In the genomic region with DNA sequence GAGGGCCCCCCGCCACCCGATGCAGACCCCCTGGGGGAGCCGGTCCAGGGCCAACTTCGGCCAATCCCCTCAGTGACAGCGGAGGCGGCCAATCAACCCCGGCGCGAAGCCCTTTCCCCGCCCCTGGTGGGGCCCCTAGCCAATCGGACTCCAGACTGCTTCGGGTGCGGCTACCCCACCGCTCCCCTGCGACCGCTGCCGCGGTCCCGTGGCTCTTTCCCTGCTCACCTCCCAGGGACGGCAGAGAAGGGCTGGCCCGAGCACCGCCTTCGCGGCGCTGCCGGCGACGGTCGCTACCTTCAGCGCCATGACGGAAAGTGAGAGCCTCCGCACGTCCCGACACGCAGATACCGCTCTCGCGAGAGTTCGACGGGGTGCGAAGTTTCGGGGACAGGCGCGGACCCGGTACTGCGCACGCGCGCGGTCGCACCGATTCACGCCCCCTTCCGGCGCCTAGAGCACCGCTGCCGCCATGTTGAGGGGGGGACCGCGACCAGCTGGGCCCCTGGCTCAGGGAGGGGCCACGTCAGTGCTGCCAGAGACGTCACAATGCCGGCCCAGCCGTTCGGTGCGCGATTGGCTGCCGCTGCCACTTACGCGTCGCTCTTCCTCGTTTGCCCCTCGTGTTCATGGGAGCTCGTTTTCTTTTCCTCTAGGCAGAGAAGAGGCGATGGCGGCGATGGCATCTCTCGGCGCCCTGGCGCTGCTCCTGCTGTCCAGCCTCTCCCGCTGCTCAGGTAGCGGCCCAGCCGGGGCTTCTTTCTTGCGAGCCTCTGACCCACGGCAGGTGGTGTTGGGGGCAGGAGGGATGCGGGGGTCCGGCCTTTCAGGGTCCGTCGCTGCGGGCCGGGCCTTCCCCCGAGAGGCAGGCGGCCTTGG, we compare ENCODE assay signal across 8 cellular contexts. TPM values are rescaled to one million over a fixed set of nuclear protein-coding genes. Genes with fewer than 3 reads are reported as not detected.
DNase-seq lines count a peak whose midpoint lies in the region; ATAC-seq lines count a peak whose summit lies in the region.

A gene (minus strand): TSS at position 358 of the 879 bp plus-strand sequence. CDS start 49 bp downstream, at position 309.
A gene (plus strand): TSS at position 651 of the 879 bp plus-strand sequence. CDS start 20 bp downstream, at position 671.

- H3K27ac ChIP-seq in CD8-positive, alpha-beta memory T cell (ENCODE audit: low read depth, low read length): peak within 1 kb of the TSS; percentile 90
- peak within 1 kb of the TSS; percentile 90 for H3K27ac ChIP-seq in effector memory CD4-positive, alpha-beta T cell (ENCODE audit: insufficient read depth, low read length, poor library complexity, severe bottlenecking)

- H3K4me1 Mint-ChIP-seq in CD8-positive, alpha-beta memory T cell: peaks cover 26 to 35% (median 30%) of the 10 kb centered on the region in 3 donors

- H3K36me3 Mint-ChIP-seq in CD8-positive, alpha-beta memory T cell: peaks cover 0 to 50% (median 0%) of the 10 kb centered on the region in 3 donors

- DNase-seq in CD8-positive, alpha-beta memory T cell: peak; percentile 86 to 97 (median 94)
- DNase-seq in HS-5 (ENCODE audit: low read depth) (peak; percentile 72), lung microvascular endothelial cell (ENCODE audit: low read depth in 2 of 2) (peak; percentile 96 to 97)
- peak; percentile 85 for DNase-seq in NK-92 treated with Interleukin-12 subunit alpha and Interleukin-12 subunit beta, amount 100 ng/mL, for 24 hours (lab: John Stamatoyannopoulos, UW)
- peak; percentile 89 to 90 (median 90) for DNase-seq in effector memory CD4-positive, alpha-beta T cell
- peak; percentile 77 to 89 (median 88) for DNase-seq in stimulated activated CD4-positive, alpha-beta T cell treated with anti-CD3 and anti-CD28 coated beads, TNF-alpha, amount 100 ng/mL, for 48 hours (ENCODE audit: low read depth in 3 of 3)

- peak; percentile 79 for ATAC-seq in GM19468 (IDR thresholded peaks at IDR 0.05; ENCODE audit: extremely low read depth, unreplicated experiment)

- H3K4me3 ChIP-seq in CD8-positive, alpha-beta memory T cell (ENCODE audit: low read length): peak within 1 kb of the TSS; percentile 66
- H3K4me3 ChIP-seq in effector memory CD4-positive, alpha-beta T cell (ENCODE audit: insufficient read depth, low read depth, low read length, poor library complexity, severe bottlenecking): peak within 1 kb of the TSS; percentile 78

- no peaks in the 10 kb centered on the region for H3K27me3 ChIP-seq in CD8-positive, alpha-beta memory T cell (ENCODE audit: insufficient read depth, low read length, poor library complexity, severe bottlenecking)
- no peaks in the 10 kb centered on the region for H3K27me3 ChIP-seq in effector memory CD4-positive, alpha-beta T cell (replicated peaks; ENCODE audit: control insufficient read depth, insufficient read depth, low read length, poor library complexity, severe bottlenecking)

- H3K9me3 Mint-ChIP-seq in CD8-positive, alpha-beta memory T cell: no peaks in the 10 kb centered on the region

- H3K27me3 Mint-ChIP-seq in CD8-positive, alpha-beta memory T cell: peaks cover 0 to 7% of the 10 kb centered on the region in 2 donors

- CTCF ChIA-PET in CD8-positive, alpha-beta memory T cell (lab: Charles Lee): interaction anchor here (0.9 to 1.8 kb wide), 2 partner anchors 131 to 154 kb away, joined by 3 to 7 read pairs; a partner anchor contains a TSS
- CTCF ChIA-PET in activated CD8-positive, alpha-beta memory T cell treated with anti-CD3 and anti-CD28 coated beads for 36 hours (lab: Charles Lee): no interaction called here

- H3K4me1 ChIP-seq in CD8-positive, alpha-beta memory T cell (ENCODE audit: insufficient read depth, low read length): peaks cover 20% of the 10 kb centered on the region
- H3K4me1 ChIP-seq in effector memory CD4-positive, alpha-beta T cell (ENCODE audit: control insufficient read depth, insufficient read depth, low read length, poor library complexity, severe bottlenecking): peaks cover 18% of the 10 kb centered on the region

- peak within 1 kb of the TSS; percentile 88 to 96 (median 92) for H3K4me3 Mint-ChIP-seq in CD8-positive, alpha-beta memory T cell

- H3K27ac Mint-ChIP-seq in CD8-positive, alpha-beta memory T cell: peak within 1 kb of the TSS; percentile 88 to 98 (median 92)

- no peaks in the 10 kb centered on the region for H3K36me3 ChIP-seq in CD8-positive, alpha-beta memory T cell (ENCODE audit: insufficient read depth, low read length)
- peaks cover 13% of the 10 kb centered on the region for H3K36me3 ChIP-seq in effector memory CD4-positive, alpha-beta T cell (ENCODE audit: control insufficient read depth, insufficient read depth, low read length)

- POLR2A ChIA-PET in CD8-positive, alpha-beta memory T cell (lab: Charles Lee): interaction anchor here (0.9 to 1.4 kb wide), 6 partner anchors 113 to 174 kb away, joined by 3 to 6 read pairs (median 6); no protein-coding TSS in a partner anchor
- POLR2A ChIA-PET in activated CD8-positive, alpha-beta memory T cell treated with anti-CD3 and anti-CD28 coated beads for 36 hours (lab: Charles Lee): interaction anchor here (1.4 kb wide), 1 partner anchor 130 kb away, joined by 7 read pairs; no protein-coding TSS in a partner anchor

- H3K9me3 ChIP-seq in CD8-positive, alpha-beta memory T cell (ENCODE audit: low read length): no peaks in the 10 kb centered on the region
- no peaks in the 10 kb centered on the region for H3K9me3 ChIP-seq in effector memory CD4-positive, alpha-beta T cell (ENCODE audit: control insufficient read depth, low read length)

RNA-seq across cellular contexts. Expression of the first gene that starts in this region (rescaled TPM):
- 10 to 100 TPM; 54.2 to 61.6 TPM for total RNA-seq in CD8-positive, alpha-beta memory T cell
- polyA plus RNA-seq in CD8-positive, alpha-beta memory T cell: 109 TPM
- total RNA-seq in activated CD8-positive, alpha-beta memory T cell treated with anti-CD3 and anti-CD28 coated beads for 36 hours: 10 to 100 TPM; 52.7 to 55.6 TPM
- 27.0 and 29.9 TPM in 2 replicates for total RNA-seq in lung microvascular endothelial cell

RNA-seq across cellular contexts. Expression of the second gene that starts in this region (rescaled TPM):
- total RNA-seq in CD8-positive, alpha-beta memory T cell: 100 to 1,000 TPM; 158 to 166 TPM
- polyA plus RNA-seq in CD8-positive, alpha-beta memory T cell: 567 TPM
- 100 to 1,000 TPM; 155 to 163 TPM for total RNA-seq in activated CD8-positive, alpha-beta memory T cell treated with anti-CD3 and anti-CD28 coated beads for 36 hours
- total RNA-seq in lung microvascular endothelial cell: 178 and 209 TPM in 2 replicates

Comparison
In these comparisons a context has a peak if more than half of its experiments do, and no peak if none do; other contexts are left out.
1. Peak in every context shown above with its lines: DNase-seq, ATAC-seq, H3K4me3 ChIP-seq and H3K27ac ChIP-seq.